16 cellular contexts compared by ENCODE assay signal in the genomic region with DNA sequence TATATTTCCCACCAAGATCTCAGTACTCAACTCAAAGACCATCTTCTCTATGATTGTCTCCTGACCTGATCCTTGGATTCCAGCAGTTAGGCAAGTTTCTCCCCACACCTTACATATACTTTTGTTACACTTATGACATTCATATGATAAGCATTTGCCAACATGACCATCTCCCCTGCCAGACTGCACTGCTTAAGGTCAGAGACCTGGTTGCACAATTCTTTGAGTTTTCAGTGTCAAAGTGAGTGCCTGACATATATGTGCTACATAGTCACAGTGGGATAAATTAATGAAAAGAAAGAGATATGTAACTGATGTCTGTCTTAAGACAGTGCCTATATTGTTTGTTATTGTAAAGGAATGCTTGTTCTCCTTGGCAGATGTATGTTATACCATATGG.
"Had no signal": no experiment of that assay in that cellular context is flagged by ENCODE, and none has a peak within 500 bp of the region (broad histone marks: within the 10 kb centered on the region; RNA-seq: fewer than 3 reads in every experiment).

No MANE protein-coding gene starts in this region.

- H3K36me3 ChIP-seq: uterus had no signal

- H3K27ac ChIP-seq: epithelial cell of prostate, foreskin keratinocyte, uterus had no signal

- FAIRE-seq: keratinocyte, TTC549 had no signal

- ATAC-seq: activated naive CD8-positive, alpha-beta T cell treated with anti-CD3 and anti-CD28 coated beads, Interleukin-2, amount 50 U/mL, for 24 hours; foreskin keratinocyte; left ventricle myocardium superior; T-helper 17 cell had no signal

- H3K27me3 ChIP-seq: foreskin keratinocyte, uterus had no signal

- H3K9me3 ChIP-seq: uterus had no signal

- DNase-seq: activated B cell treated with CpG ODN at 0.5 μM for 24 hours; activated CD4-positive, alpha-beta T cell treated with anti-CD3 and anti-CD28 coated beads, Interleukin-2, amount 10 ng/mL, durations not matched to agents 24 days and 14 days; activated naive CD4-positive, alpha-beta T cell treated with Interleukin-2 at 50 U/mL for 16 hours; activated naive CD8-positive, alpha-beta T cell treated with anti-CD3 and anti-CD28 coated beads, Interleukin-2, amount 50 U/mL, for 24 hours; effector memory CD4-positive, alpha-beta T cell; left ventricle myocardium superior; mesendoderm; nephron progenitor cell; stimulated activated CD4-positive, alpha-beta T cell treated with anti-CD3 and anti-CD28 coated beads, Interleukin-15, amount 100 ng/mL, for 24 hours; stimulated activated CD4-positive, alpha-beta T cell treated with anti-CD3 and anti-CD28 coated beads, Interleukin-4, amount 100 ng/mL, for 4 hours; T-helper 17 cell; uterus had no signal

- H3K4me3 ChIP-seq: uterus had no signal
